ENCODE assay signal across 16 cellular contexts in genomic region chr18:21680148-21680547, GRCh38. TPM values are rescaled to one million over a fixed set of nuclear protein-coding genes. Genes with fewer than 3 reads are reported as not detected.
DNase-seq lines count a peak whose midpoint lies in the region; ATAC-seq and TF ChIP-seq lines count a peak whose summit lies in the region.
"Had no signal": no experiment of that assay in that cellular context is flagged by ENCODE, and none has a peak within 500 bp of the region (broad histone marks: within the 10 kb centered on the region; RNA-seq: fewer than 3 reads in every experiment).

No MANE protein-coding gene starts in this region.

- H3K9me2 ChIP-seq in hepatocyte (replicated peaks; ENCODE audit: insufficient read depth), result no peaks in the 10 kb centered on the region

- WGBS in hepatocyte (ENCODE audit: low lambda C conversion rate, missing lambda C conversion rate), result 90% methylated on average over 6 of the region's 6 CpGs

- H3K4me1 Mint-ChIP-seq in activated naive CD4-positive, alpha-beta T cell treated with anti-CD3 and anti-CD28 coated beads, Interleukin-2, amount 10 ng/mL, durations not matched to agents 7 days and 5 days, result peaks cover 12% of the 10 kb centered on the region
- H3K4me1 Mint-ChIP-seq in progenitor cell of endocrine pancreas (ENCODE audit: low read depth), result peaks cover 7% of the 10 kb centered on the region

- H3K27me3 Mint-ChIP-seq in activated naive CD4-positive, alpha-beta T cell treated with anti-CD3 and anti-CD28 coated beads, Interleukin-2, amount 10 ng/mL, durations not matched to agents 7 days and 5 days, result no peaks in the 10 kb centered on the region
- no peaks in the 10 kb centered on the region for H3K27me3 Mint-ChIP-seq in progenitor cell of endocrine pancreas
- H3K27me3 Mint-ChIP-seq: B cell; CD4-positive, alpha-beta T cell had no signal

- no peak overlapping the region for H3K4me3 ChIP-seq in hepatocyte
- H3K4me3 ChIP-seq: GM12878, GM23338 had no signal

- no peak for ATAC-seq in HG03439 (IDR thresholded peaks at IDR 0.05; ENCODE audit: unreplicated experiment)
- no peak for ATAC-seq in HG03460 (IDR thresholded peaks at IDR 0.05; ENCODE audit: unreplicated experiment)
- ATAC-seq: GM12878, GM23338, HepG2 had no signal

- no peak overlapping the region for H3K4me3 Mint-ChIP-seq in activated naive CD4-positive, alpha-beta T cell treated with anti-CD3 and anti-CD28 coated beads, Interleukin-2, amount 10 ng/mL, durations not matched to agents 7 days and 5 days
- no peak overlapping the region for H3K4me3 Mint-ChIP-seq in progenitor cell of endocrine pancreas (ENCODE audit: low read depth)
- H3K4me3 Mint-ChIP-seq: B cell; CD4-positive, alpha-beta T cell; GM23338 had no signal

- peaks cover 11% of the 10 kb centered on the region for H3K36me3 Mint-ChIP-seq in activated naive CD4-positive, alpha-beta T cell treated with anti-CD3 and anti-CD28 coated beads, Interleukin-2, amount 10 ng/mL, durations not matched to agents 7 days and 5 days
- H3K36me3 Mint-ChIP-seq in progenitor cell of endocrine pancreas (ENCODE audit: insufficient read depth), result peaks cover 1% of the 10 kb centered on the region

- H3K4me2 ChIP-seq in hepatocyte, result no peak overlapping the region
- H3K4me2 ChIP-seq: GM23338 had no signal

- TF ChIP-seq CTCF in hepatocyte (IDR thresholded peaks at IDR 0.05; ENCODE audit: poor library complexity) (no peak), progenitor cell of endocrine pancreas (IDR thresholded peaks at IDR 0.05; ENCODE audit: unreplicated experiment) (no peak)

- H3K9me3 Mint-ChIP-seq in activated naive CD4-positive, alpha-beta T cell treated with anti-CD3 and anti-CD28 coated beads, Interleukin-2, amount 10 ng/mL, durations not matched to agents 7 days and 5 days, result no peaks in the 10 kb centered on the region
- H3K9me3 Mint-ChIP-seq in progenitor cell of endocrine pancreas (ENCODE audit: low read depth), result no peaks in the 10 kb centered on the region
- H3K9me3 Mint-ChIP-seq: CD4-positive, alpha-beta T cell; GM23338 had no signal

- peaks cover 12% of the 10 kb centered on the region for H3K4me1 ChIP-seq in hepatocyte (ENCODE audit: insufficient read depth)

- H3K27ac ChIP-seq in hepatocyte, result peak overlapping the region; percentile 48

- peak overlapping the region; percentile 33 for H3K27ac Mint-ChIP-seq in activated naive CD4-positive, alpha-beta T cell treated with anti-CD3 and anti-CD28 coated beads, Interleukin-2, amount 10 ng/mL, durations not matched to agents 7 days and 5 days
- peak overlapping the region; percentile 10 for H3K27ac Mint-ChIP-seq in progenitor cell of endocrine pancreas
- H3K27ac Mint-ChIP-seq: B cell; CD4-positive, alpha-beta T cell; GM23338 had no signal

- no peaks in the 10 kb centered on the region for H3K79me2 ChIP-seq in hepatocyte

- CTCF ChIA-PET in activated naive CD4-positive, alpha-beta T cell treated with anti-CD3 and anti-CD28 coated beads, Interleukin-2, amount 10 ng/mL, durations not matched to agents 7 days and 5 days (lab: Charles Lee), result interaction anchor here (0.6 to 1.1 kb wide), 2 partner anchors 8 to 56 kb away, joined by 3 read pairs; no protein-coding TSS in a partner anchor

- no peaks in the 10 kb centered on the region for H3K36me3 ChIP-seq in hepatocyte (replicated peaks; ENCODE audit: insufficient read depth, low read depth)

- no peak overlapping the region for H2AFZ ChIP-seq in hepatocyte
- H2AFZ ChIP-seq: GM23338 had no signal

- no peaks in the 10 kb centered on the region for H3K27me3 ChIP-seq in hepatocyte

- no peaks in the 10 kb centered on the region for H4K20me1 ChIP-seq in hepatocyte (ENCODE audit: insufficient read depth, poor library complexity, severe bottlenecking)

- no peaks in the 10 kb centered on the region for H3K9me3 ChIP-seq in hepatocyte (ENCODE audit: low read depth)

- no peak for DNase-seq in activated naive CD4-positive, alpha-beta T cell treated with anti-CD3 and anti-CD28 coated beads, Interleukin-2, amount 10 ng/mL, durations not matched to agents 7 days and 5 days
- DNase-seq in activated naive CD4-positive, alpha-beta T cell treated with Interleukin-2 at 50 U/mL for 16 hours, result no peak
- DNase-seq in hepatocyte (ENCODE audit: low spot score), result no peak
- DNase-seq in progenitor cell of endocrine pancreas (ENCODE audit: low spot score, unreplicated experiment), result no peak
- no peak for DNase-seq in activated effector memory CD4-positive, alpha-beta T cell treated with Interleukin-2 at 50 U/mL for 16 hours
- DNase-seq: C1 segment of cervical spinal cord; Calu3; CD4-positive, alpha-beta T cell; DMS79; H7 had no signal

RNA-seq across cellular contexts. Expression of gene ABHD3, which starts 24.4 kb away (rescaled TPM):
- 51.6 and 60.1 TPM in 2 replicates for total RNA-seq in hepatocyte
- 45.0 and 45.9 TPM in 2 replicates for polyA plus RNA-seq in hepatocyte
- total RNA-seq in progenitor cell of endocrine pancreas, result 19.8 and 21.1 TPM in 2 replicates
